14 cellular contexts compared by ENCODE assay signal in genomic region chr9:94672811-94673487, GRCh38. TPM values are rescaled to one million over a fixed set of nuclear protein-coding genes. Genes with fewer than 3 reads are reported as not detected.
DNase-seq lines count a peak whose midpoint lies in the region; ATAC-seq and TF ChIP-seq lines count a peak whose summit lies in the region.
"Had no signal": no experiment of that assay in that cellular context is flagged by ENCODE, and none has a peak within 500 bp of the region (broad histone marks: within the 10 kb centered on the region; RNA-seq: fewer than 3 reads in every experiment).

No MANE protein-coding gene starts in this region.

- H3K4me3 Mint-ChIP-seq in chondrocyte (ENCODE audit: unreplicated experiment) = no peak overlapping the region
- no peak overlapping the region for H3K4me3 Mint-ChIP-seq in stimulated activated naive CD8-positive, alpha-beta T cell treated with anti-CD3 and anti-CD28 coated beads, Interleukin-15, amount 100 ng/mL, for 72 hours
- H3K4me3 Mint-ChIP-seq: activated CD8-positive, alpha-beta memory T cell treated with anti-CD3 and anti-CD28 coated beads, Interleukin-2, amount 10 ng/mL, durations not matched to agents 7 days and 5 days; stimulated activated naive CD8-positive, alpha-beta T cell treated with anti-CD3 and anti-CD28 coated beads, Interleukin-15, Interleukin-2, amounts not matched to agents 100 ng/mL and 50 ng/mL, for 24 hours had no signal

- H3K9me3 Mint-ChIP-seq in chondrocyte (ENCODE audit: low read depth) = peaks cover 5% of the 10 kb centered on the region
- no peaks in the 10 kb centered on the region for H3K9me3 Mint-ChIP-seq in stimulated activated naive CD8-positive, alpha-beta T cell treated with anti-CD3 and anti-CD28 coated beads, Interleukin-15, amount 100 ng/mL, for 72 hours
- H3K9me3 Mint-ChIP-seq: stimulated activated naive CD8-positive, alpha-beta T cell treated with anti-CD3 and anti-CD28 coated beads, Interleukin-15, Interleukin-2, amounts not matched to agents 100 ng/mL and 50 ng/mL, for 24 hours had no signal

- H3K27me3 ChIP-seq in spleen (replicated peaks in 1 of 7) = peaks cover 0 to 13% (median 0%) of the 10 kb centered on the region in 7 donors

- no peak overlapping the region for H3K4me3 ChIP-seq in mesodermal cell (ENCODE audit: extremely low read depth, insufficient read depth, low read length, poor library complexity, severe bottlenecking)
- no peak overlapping the region for H3K4me3 ChIP-seq in spleen
- no peak overlapping the region for H3K4me3 ChIP-seq in mucosa of descending colon

- H3K9me3 ChIP-seq in mesodermal cell (ENCODE audit: control insufficient read depth, low read length) (no peaks in the 10 kb centered on the region), spleen (no peaks in the 10 kb centered on the region), mucosa of descending colon (no peaks in the 10 kb centered on the region)

- H3K36me3 Mint-ChIP-seq in chondrocyte (ENCODE audit: low read depth) = no peaks in the 10 kb centered on the region
- H3K36me3 Mint-ChIP-seq: activated CD8-positive, alpha-beta memory T cell treated with anti-CD3 and anti-CD28 coated beads, Interleukin-2, amount 10 ng/mL, durations not matched to agents 7 days and 5 days had no signal

- ATAC-seq in stimulated activated naive CD8-positive, alpha-beta T cell treated with anti-CD3 and anti-CD28 coated beads, Interleukin-15, amount 100 ng/mL, for 72 hours = no peak
- no peak for ATAC-seq in mucosa of descending colon
- ATAC-seq: activated CD8-positive, alpha-beta memory T cell treated with anti-CD3 and anti-CD28 coated beads, Interleukin-2, amount 10 ng/mL, durations not matched to agents 7 days and 5 days; Right ventricle myocardium inferior had no signal

- TF ChIP-seq CTCF in chondrocyte (IDR thresholded peaks at IDR 0.05) (no peak), spleen (IDR thresholded peaks at IDR 0.05 in 8 of 11, conservative IDR thresholded peaks at IDR 0.05 in 3 of 11) (no peak), mucosa of descending colon (IDR thresholded peaks at IDR 0.05) (no peak)

- no peaks in the 10 kb centered on the region for H3K27me3 Mint-ChIP-seq in chondrocyte (ENCODE audit: low read depth)
- no peaks in the 10 kb centered on the region for H3K27me3 Mint-ChIP-seq in stimulated activated naive CD8-positive, alpha-beta T cell treated with anti-CD3 and anti-CD28 coated beads, Interleukin-15, amount 100 ng/mL, for 72 hours
- H3K27me3 Mint-ChIP-seq: progenitor cell of endocrine pancreas had no signal

- no peak for TF ChIP-seq POLR2A in spleen (IDR thresholded peaks at IDR 0.05)

- H3K27ac ChIP-seq in mesodermal cell (ENCODE audit: low read depth, low read length, severe bottlenecking) (peak overlapping the region; percentile 81), spleen (no peak overlapping the region)
- H3K27ac ChIP-seq: C4-2B had no signal

- intact Hi-C loops in spleen (cut with DNase I; ENCODE audit: low total_unique reads) (no loop called here), mucosa of descending colon (cut with DNase I, micrococcal nuclease) (no loop called here)

- peaks cover 10% of the 10 kb centered on the region for H3K4me1 ChIP-seq in mesodermal cell (ENCODE audit: control insufficient read depth, insufficient read depth, low read length, poor library complexity, severe bottlenecking)
- peaks cover 0 to 17% (median 10%) of the 10 kb centered on the region in 6 donors for H3K4me1 ChIP-seq in spleen
- no peaks in the 10 kb centered on the region for H3K4me1 ChIP-seq in mucosa of descending colon (ENCODE audit: low read depth)

- peak; percentile 57 for DNase-seq in DMS 273 (lab: John Stamatoyannopoulos, UW; ENCODE audit: unreplicated experiment)
- DNase-seq in NCI-H524 treated with DMSO at 0.1 percent for 48 hours (lab: John Stamatoyannopoulos, UW) = peak; percentile 25
- no peak for DNase-seq in chondrocyte (ENCODE audit: low spot score)
- DNase-seq in spleen = no peak
- no peak for DNase-seq in stimulated activated naive CD8-positive, alpha-beta T cell treated with anti-CD3 and anti-CD28 coated beads, Interleukin-15, amount 100 ng/mL, for 72 hours
- DNase-seq in mucosa of descending colon = no peak
- DNase-seq in germinal center (ENCODE audit: low spot score) = no peak
- DNase-seq: activated CD8-positive, alpha-beta memory T cell treated with anti-CD3 and anti-CD28 coated beads, Interleukin-2, amount 10 ng/mL, durations not matched to agents 7 days and 5 days; NCI-H2227 treated with DMSO at 0.1 percent for 48 hours had no signal

- H3K27ac Mint-ChIP-seq in chondrocyte (ENCODE audit: unreplicated experiment) = peak overlapping the region; percentile 90
- H3K27ac Mint-ChIP-seq in stimulated activated naive CD8-positive, alpha-beta T cell treated with anti-CD3 and anti-CD28 coated beads, Interleukin-15, amount 100 ng/mL, for 72 hours = no peak overlapping the region
- H3K27ac Mint-ChIP-seq: activated CD8-positive, alpha-beta memory T cell treated with anti-CD3 and anti-CD28 coated beads, Interleukin-2, amount 10 ng/mL, durations not matched to agents 7 days and 5 days; progenitor cell of endocrine pancreas; stimulated activated naive CD8-positive, alpha-beta T cell treated with anti-CD3 and anti-CD28 coated beads, Interleukin-15, Interleukin-2, amounts not matched to agents 100 ng/mL and 50 ng/mL, for 24 hours had no signal

- H3K36me3 ChIP-seq in mesodermal cell (ENCODE audit: control insufficient read depth, insufficient read depth, low read length) (no peaks in the 10 kb centered on the region), spleen (no peaks in the 10 kb centered on the region), mucosa of descending colon (ENCODE audit: low read depth) (no peaks in the 10 kb centered on the region)

- WGBS in mesodermal cell (ENCODE audit: insufficient coverage in 2 of 2), 2 experiments = 76% methylated on average over 2 of the region's 2 CpGs; no CpG with 5 or more reads in 1 of the 2 experiments
- WGBS in spleen, 5 donors = 86 to 94% (median 91%) methylated on average over 2 of the region's 2 CpGs

- peaks cover 50% of the 10 kb centered on the region for H3K4me1 Mint-ChIP-seq in chondrocyte (ENCODE audit: low read depth)
- H3K4me1 Mint-ChIP-seq in stimulated activated naive CD8-positive, alpha-beta T cell treated with anti-CD3 and anti-CD28 coated beads, Interleukin-15, amount 100 ng/mL, for 72 hours = peaks cover 6% of the 10 kb centered on the region

RNA-seq across cellular contexts. Expression of gene FBP1, which starts 33.6 kb away (rescaled TPM):
- total RNA-seq in chondrocyte (not detected in 3 replicates), spleen (10 to 100 TPM in 6 of 7 donors, 1 to 10 TPM in 1; 9.4 to 22.3 (median 14.1) TPM), mucosa of descending colon (10 to 100 TPM; 17.6 to 52.4 (median 48.6) TPM)
- 1.1 TPM for polyA plus RNA-seq in mesodermal cell (2013, experiment 1 of 2)
- 0.91 TPM for polyA plus RNA-seq in mesodermal cell (2013, experiment 2 of 2)
- 10 to 100 TPM in 1 of 3 donors, 1 to 10 TPM in 2; 7.9 to 57.4 (median 9.8) TPM for polyA plus RNA-seq in spleen

RNA-seq across cellular contexts. Expression of gene AOPEP, which starts 53.5 kb away (rescaled TPM):
- total RNA-seq in chondrocyte = 88.0 to 186 TPM (median 92.3 TPM) in 3 replicates
- polyA plus RNA-seq in mesodermal cell (2013, experiment 1 of 2) = 24.2 TPM
- 19.9 TPM for polyA plus RNA-seq in mesodermal cell (2013, experiment 2 of 2)
- 10 to 100 TPM; 41.0 to 86.1 (median 63.7) TPM for total RNA-seq in spleen
- polyA plus RNA-seq in spleen = 10 to 100 TPM; 14.8 to 29.5 (median 17.2) TPM
- total RNA-seq in mucosa of descending colon = 100 to 1,000 TPM in 1 of 3 donors, 10 to 100 TPM in 2; 47.5 to 102 (median 57.8) TPM

Comparison
In these comparisons a context has a peak if more than half of its experiments do, and no peak if none do; other contexts are left out.
1. DNase-seq: peak in DMS 273 (single experiment) and NCI-H524 treated with DMSO at 0.1 percent for 48 hours (single experiment); none in chondrocyte (single experiment), spleen (single experiment), stimulated activated naive CD8-positive, alpha-beta T cell treated with anti-CD3 and anti-CD28 coated beads, Interleukin-15, amount 100 ng/mL, for 72 hours (0 of 2), mucosa of descending colon (0 of 3) and germinal center (single experiment).